In genomic region chr17:8383143-8383974, GRCh38 we compare ENCODE assay signal across 1 cellular context.
TF ChIP-seq lines count a peak whose summit lies in the region.

Gene RPL26 (minus strand): TSS chr17:8383193. CDS start chr17:8382310, 883 bp downstream.

TF ChIP-seq in HepG2, 621 proteins besides CTCF, POLR2A, EP300 and RAD21 (continued from another document and continues in another):
- TF ChIP-seq ZNF496 (CRISPR knock-in tag; IDR thresholded peaks at IDR 0.05; ENCODE audit: insufficient replicate concordance) = no peak
- TF ChIP-seq SRSF4 (IDR thresholded peaks at IDR 0.05; ENCODE audit: low read depth, low read length, poor library complexity, severe bottlenecking) = no peak
- no peak for TF ChIP-seq IRX3 (CRISPR knock-in tag; IDR thresholded peaks at IDR 0.05; ENCODE audit: borderline replicate concordance, low read depth)
- TF ChIP-seq ZNF350 (CRISPR knock-in tag; IDR thresholded peaks at IDR 0.05; ENCODE audit: borderline replicate concordance, low read depth) = peak; percentile 74; the same call in 1 of the 2 replicates
- TF ChIP-seq ZNF749 (CRISPR knock-in tag; IDR thresholded peaks at IDR 0.05; ENCODE audit: borderline replicate concordance) = 0 out of 2 replicates have a peak, but pooled peaks have one; percentile 9
- TF ChIP-seq TP53 (CRISPR knock-in tag; conservative IDR thresholded peaks at IDR 0.05) = no peak
- no peak for TF ChIP-seq ZNF598 (CRISPR knock-in tag; IDR thresholded peaks at IDR 0.05; ENCODE audit: borderline replicate concordance)
- TF ChIP-seq ZSCAN5A (CRISPR knock-in tag; IDR thresholded peaks at IDR 0.05; ENCODE audit: borderline replicate concordance) = peak; percentile 69; the same call in 1 of the 2 replicates
- TF ChIP-seq ZFX (CRISPR knock-in tag; IDR thresholded peaks at IDR 0.05; ENCODE audit: low read depth) = peak; percentile 65
- TF ChIP-seq TAF1 (CRISPR knock-in tag; IDR thresholded peaks at IDR 0.05) = peak; percentile 30
- peak; percentile 25; the same call in 1 of the 2 replicates for TF ChIP-seq ZNF800 (CRISPR knock-in tag; IDR thresholded peaks at IDR 0.05)
- no peak for TF ChIP-seq FOXP4 (CRISPR knock-in tag; IDR thresholded peaks at IDR 0.05)
- 0 out of 2 replicates have a peak, but pooled peaks have one; percentile 25 for TF ChIP-seq HNF1A (IDR thresholded peaks at IDR 0.05; ENCODE audit: low read depth)
- TF ChIP-seq HNF1A (CRISPR knock-in tag; IDR thresholded peaks at IDR 0.05; ENCODE audit: borderline replicate concordance) = no peak; the same call in 1 of the 2 replicates
- TF ChIP-seq ZNF557 (CRISPR knock-in tag; IDR thresholded peaks at IDR 0.05) = no peak; the same call in 1 of the 2 replicates
- no peak for TF ChIP-seq MLLT10 (CRISPR knock-in tag; IDR thresholded peaks at IDR 0.05)
- peak; percentile 90 for TF ChIP-seq KMT2A (CRISPR knock-in tag; IDR thresholded peaks at IDR 0.05)
- TF ChIP-seq ZMAT3 (CRISPR knock-in tag; conservative IDR thresholded peaks at IDR 0.05) = no peak; the same call in 1 of the 2 replicates
- no peak for TF ChIP-seq ZNF253 (CRISPR knock-in tag; IDR thresholded peaks at IDR 0.05; ENCODE audit: borderline replicate concordance)
- TF ChIP-seq AGO1 (IDR thresholded peaks at IDR 0.05; ENCODE audit: low read depth, low read length, poor library complexity, severe bottlenecking) = no peak
- TF ChIP-seq MAZ (IDR thresholded peaks at IDR 0.05; ENCODE audit: borderline replicate concordance, low read depth, low read length) = peak; percentile 56
- peak; percentile 87; the same call in 1 of the 2 replicates for TF ChIP-seq MAZ (CRISPR knock-in tag; IDR thresholded peaks at IDR 0.05; ENCODE audit: low read depth)
- TF ChIP-seq ZNF678 (CRISPR knock-in tag; IDR thresholded peaks at IDR 0.05) = no peak
- TF ChIP-seq ZNF235 (CRISPR knock-in tag; IDR thresholded peaks at IDR 0.05; ENCODE audit: borderline replicate concordance) = no peak
- no peak for TF ChIP-seq ZNF784 (CRISPR knock-in tag; IDR thresholded peaks at IDR 0.05; ENCODE audit: borderline replicate concordance)
- TF ChIP-seq TBP (CRISPR knock-in tag; IDR thresholded peaks at IDR 0.05) = no peak
- no peak for TF ChIP-seq CENPBD1 (CRISPR knock-in tag; IDR thresholded peaks at IDR 0.05; ENCODE audit: borderline replicate concordance, low read depth)
- TF ChIP-seq ZZZ3 (CRISPR knock-in tag; IDR thresholded peaks at IDR 0.05; ENCODE audit: borderline replicate concordance) = peak; percentile 94; the same call in 1 of the 2 replicates
- TF ChIP-seq REPIN1 (CRISPR knock-in tag; IDR thresholded peaks at IDR 0.05; ENCODE audit: borderline replicate concordance, low read depth) = peak; percentile 70; the same call in 1 of the 2 replicates
- no peak for TF ChIP-seq HINFP (CRISPR knock-in tag; IDR thresholded peaks at IDR 0.05; ENCODE audit: low read depth)
- peak; percentile 52 for TF ChIP-seq ISL2 (CRISPR knock-in tag; IDR thresholded peaks at IDR 0.05)
- peak; percentile 77 for TF ChIP-seq ATF1 (CRISPR knock-in tag; IDR thresholded peaks at IDR 0.05)
- TF ChIP-seq ZNF318 (CRISPR knock-in tag; IDR thresholded peaks at IDR 0.05) = no peak
- TF ChIP-seq CEBPB (IDR thresholded peaks at IDR 0.05; ENCODE audit: borderline replicate concordance, low read depth, low read length) = peak; percentile 91
- TF ChIP-seq ZNF672 (CRISPR knock-in tag; IDR thresholded peaks at IDR 0.05) = 0 out of 2 replicates have a peak, but pooled peaks have one; percentile 11
